ENCODE assay signal across 20 cellular contexts in genomic region chr17:80367510-80367909, GRCh38.
"Had no signal": no experiment of that assay in that cellular context is flagged by ENCODE, and none has a peak within 500 bp of the region (broad histone marks: within the 10 kb centered on the region; RNA-seq: fewer than 3 reads in every experiment).

No MANE protein-coding gene starts in this region.

- H3K4me3 ChIP-seq: gastrocnemius medialis, heart right ventricle, transverse colon, vagina had no signal

- H3K4me1 Mint-ChIP-seq: activated naive CD8-positive, alpha-beta T cell treated with anti-CD3 and anti-CD28 coated beads for 36 hours; T-cell had no signal

- DNase-seq: activated CD4-positive, alpha-beta memory T cell treated with anti-CD3 and anti-CD28 coated beads, Interleukin-2, amount 10 ng/mL, durations not matched to agents 7 days and 5 days; activated CD4-positive, alpha-beta T cell treated with anti-CD3 and anti-CD28 coated beads for 48 hours; activated CD4-positive, CD25-positive, alpha-beta regulatory T cell; activated gamma-delta T cell treated with Interleukin-2 at 50 U/mL for 16 hours; activated naive CD8-positive, alpha-beta T cell treated with anti-CD3 and anti-CD28 coated beads for 36 hours; activated T-cell treated with anti-CD3 and anti-CD28 coated beads, Interleukin-2, amount 50 U/mL, for 4 hours; amniotic stem cell; caudate nucleus; gastrocnemius medialis; heart right ventricle; kidney glomerular epithelial cell; nucleus accumbens; SK-N-SH; T-cell; transverse colon had no signal

- H3K27ac Mint-ChIP-seq: activated CD4-positive, alpha-beta memory T cell treated with anti-CD3 and anti-CD28 coated beads, Interleukin-2, amount 10 ng/mL, durations not matched to agents 7 days and 5 days; activated naive CD8-positive, alpha-beta T cell treated with anti-CD3 and anti-CD28 coated beads for 36 hours; nephron; stimulated activated naive CD8-positive, alpha-beta T cell treated with anti-CD3 and anti-CD28 coated beads, Interleukin-15, Interleukin-2, amounts not matched to agents 100 ng/mL and 50 ng/mL, for 24 hours; T-cell had no signal

- H3K9me3 Mint-ChIP-seq: activated CD4-positive, alpha-beta memory T cell treated with anti-CD3 and anti-CD28 coated beads, Interleukin-2, amount 10 ng/mL, durations not matched to agents 7 days and 5 days; activated naive CD8-positive, alpha-beta T cell treated with anti-CD3 and anti-CD28 coated beads for 36 hours; activated T-cell treated with anti-CD3 and anti-CD28 coated beads, Interleukin-2, amount 50 U/mL, for 4 hours; nephron; stimulated activated naive CD8-positive, alpha-beta T cell treated with anti-CD3 and anti-CD28 coated beads, Interleukin-15, Interleukin-2, amounts not matched to agents 100 ng/mL and 50 ng/mL, for 24 hours; T-cell had no signal

- H3K9ac ChIP-seq: SK-N-SH had no signal

- H3K9me3 ChIP-seq: gastrocnemius medialis, heart right ventricle, SK-N-SH, transverse colon, vagina had no signal

- ATAC-seq: activated T-cell treated with anti-CD3 and anti-CD28 coated beads, Interleukin-2, amount 50 U/mL, for 4 hours; esophagus mucosa; gastrocnemius medialis; heart right ventricle; T-cell had no signal

- FAIRE-seq: colon had no signal

- H3K27me3 Mint-ChIP-seq: activated CD4-positive, alpha-beta memory T cell treated with anti-CD3 and anti-CD28 coated beads, Interleukin-2, amount 10 ng/mL, durations not matched to agents 7 days and 5 days; activated naive CD8-positive, alpha-beta T cell treated with anti-CD3 and anti-CD28 coated beads for 36 hours; stimulated activated naive CD8-positive, alpha-beta T cell treated with anti-CD3 and anti-CD28 coated beads, Interleukin-15, Interleukin-2, amounts not matched to agents 100 ng/mL and 50 ng/mL, for 24 hours; T-cell had no signal

- H3K4me3 Mint-ChIP-seq: activated CD4-positive, alpha-beta memory T cell treated with anti-CD3 and anti-CD28 coated beads, Interleukin-2, amount 10 ng/mL, durations not matched to agents 7 days and 5 days; activated naive CD8-positive, alpha-beta T cell treated with anti-CD3 and anti-CD28 coated beads for 36 hours; activated T-cell treated with anti-CD3 and anti-CD28 coated beads, Interleukin-2, amount 50 U/mL, for 4 hours; nephron; stimulated activated naive CD8-positive, alpha-beta T cell treated with anti-CD3 and anti-CD28 coated beads, Interleukin-15, Interleukin-2, amounts not matched to agents 100 ng/mL and 50 ng/mL, for 24 hours; T-cell had no signal

- H3K27me3 ChIP-seq: gastrocnemius medialis, heart right ventricle, transverse colon, vagina had no signal

- H3K27ac ChIP-seq: gastrocnemius medialis, heart right ventricle, transverse colon, vagina had no signal

- H3K4me2 ChIP-seq: SK-N-SH had no signal

- H3K4me1 ChIP-seq: gastrocnemius medialis, transverse colon had no signal
